In the genomic region with DNA sequence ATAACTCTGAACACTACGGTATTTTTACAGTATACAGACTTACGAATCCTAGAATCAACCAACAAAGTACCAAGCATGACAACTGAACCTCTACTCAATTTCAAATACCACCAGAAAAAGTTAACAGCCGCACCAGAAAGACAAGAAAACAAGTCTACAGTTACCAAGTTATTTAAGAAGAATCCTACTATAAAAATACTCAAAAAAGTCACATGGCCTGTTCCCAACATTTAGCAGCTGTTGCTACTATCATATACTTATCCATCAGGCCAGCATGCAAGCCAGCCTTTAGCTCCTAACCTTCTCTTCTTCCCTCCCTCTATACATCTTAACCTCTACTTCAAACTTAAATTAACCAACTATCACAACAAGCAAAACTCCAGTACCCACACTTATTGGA, we compare ENCODE assay signal across 9 cellular contexts. TPM values are rescaled to one million over a fixed set of nuclear protein-coding genes. Genes with fewer than 3 reads are reported as not detected.
A peak's percentile ranks its signal among the peaks of the same experiment; 100 is the strongest.
DNase-seq lines count a peak whose midpoint lies in the region; ATAC-seq and TF ChIP-seq lines count a peak whose summit lies in the region.
"Had no signal": no experiment of that assay in that cellular context is flagged by ENCODE, and none has a peak within 500 bp of the region (broad histone marks: within the 10 kb centered on the region; RNA-seq: fewer than 3 reads in every experiment).

No MANE protein-coding gene starts in this region.

- no peak overlapping the region for H3K18ac ChIP-seq in trophoblast cell (ENCODE audit: low read length)

- POLR2A ChIA-PET in PC-9 (lab: Charles Lee; ENCODE audit: unreplicated experiment), result interaction anchor here (0.7 kb wide), 1 partner anchor 35 kb away, joined by 5 read pairs; no protein-coding TSS in a partner anchor

- H2BK5ac ChIP-seq in trophoblast cell (ENCODE audit: low read depth, low read length, poor library complexity), result no peak overlapping the region

- peaks cover 69% of the 10 kb centered on the region for H3K79me2 ChIP-seq in PC-9 (ENCODE audit: low read depth)
- peaks cover 26% of the 10 kb centered on the region for H3K79me2 ChIP-seq in trophoblast cell (ENCODE audit: control insufficient read depth, insufficient read depth, low read length, poor library complexity)

- WGBS in trophoblast cell (ENCODE audit: extremely low coverage, insufficient coverage, insufficient read length), result no CpG with 5 or more reads among the region's 3 CpGs

- no peak for TF ChIP-seq CTCF in GM06990 (IDR thresholded peaks at IDR 0.05; ENCODE audit: insufficient read depth, low read length, poor library complexity, severe bottlenecking)
- no peak for TF ChIP-seq CTCF in PC-9 (conservative IDR thresholded peaks at IDR 0.05)
- TF ChIP-seq CTCF in GM20000 (IDR thresholded peaks at IDR 0.05; ENCODE audit: extremely low read depth, missing control alignments), result no peak

- peaks cover 57% of the 10 kb centered on the region for H4K20me1 ChIP-seq in PC-9 (ENCODE audit: insufficient read depth)

- H4K8ac ChIP-seq in trophoblast cell (ENCODE audit: low read depth, low read length), result no peak overlapping the region

- CTCF ChIA-PET in PC-9 (lab: Charles Lee), result no interaction called here

- H3K4me1 ChIP-seq in PC-9 (replicated peaks; ENCODE audit: insufficient read depth) (peaks cover 30% of the 10 kb centered on the region), trophoblast cell (ENCODE audit: control insufficient read depth in 1 of 2, insufficient read depth in 2 of 2, low read length in 2 of 2) (no peaks in the 10 kb centered on the region)

- no peak overlapping the region for H3K14ac ChIP-seq in trophoblast cell (ENCODE audit: low read length)

- H3K79me1 ChIP-seq in trophoblast cell (ENCODE audit: low read length), result peaks cover 19% of the 10 kb centered on the region

- peak overlapping the region; percentile 100 for H3K4me3 ChIP-seq in GM06990 (replicated peaks; ENCODE audit: low read depth, low read length)
- H3K4me3 ChIP-seq in PC-9, result peak overlapping the region; percentile 87
- no peak overlapping the region for H3K4me3 ChIP-seq in trophoblast cell (ENCODE audit: low read depth, low read length)

- H3K36me3 ChIP-seq in GM06990 (ENCODE audit: control insufficient read depth, insufficient read depth, low read length) (peaks cover 7% of the 10 kb centered on the region), PC-9 (ENCODE audit: low read depth) (peaks cover 43% of the 10 kb centered on the region), trophoblast cell (ENCODE audit: control insufficient read depth in 1 of 2, insufficient read depth in 2 of 2, low read length in 2 of 2) (peaks cover 10 to 11% of the 10 kb centered on the region in 2 experiments)

- BruUV-seq in PC-9 (replicated peaks; lab: Mats Ljungman, UMichigan), result no TSS peak

- H3K4me2 ChIP-seq in PC-9 (peak overlapping the region; percentile 97), trophoblast cell (ENCODE audit: low read length) (peak overlapping the region; percentile 62)

- no peak overlapping the region for H4K91ac ChIP-seq in trophoblast cell (ENCODE audit: low read depth, low read length)

- H3K9me2 ChIP-seq in PC-9 (ENCODE audit: insufficient read depth), result no peaks in the 10 kb centered on the region

- no peak for TF ChIP-seq POLR2A in erythroblast (IDR thresholded peaks at IDR 0.05; ENCODE audit: low read length)

- H3K27me3 ChIP-seq in GM06990 (replicated peaks; ENCODE audit: control insufficient read depth, insufficient read depth, low read length) (no peaks in the 10 kb centered on the region), PC-9 (ENCODE audit: insufficient read depth, low read depth) (no peaks in the 10 kb centered on the region), trophoblast cell (ENCODE audit: insufficient read depth, low read length) (no peaks in the 10 kb centered on the region)

- intact Hi-C loops in PC-9 (cut with micrococcal nuclease; ENCODE audit: unreplicated experiment), result loop anchor here (5.0 kb wide), 1 partner anchor 149 kb away; no protein-coding TSS in a partner anchor

- H3K4ac ChIP-seq in trophoblast cell (ENCODE audit: low read depth, low read length), result peak overlapping the region; percentile 78

- no peaks in the 10 kb centered on the region for H3K9me3 ChIP-seq in PC-9 (ENCODE audit: insufficient read depth, low read depth)
- peaks cover 2% of the 10 kb centered on the region for H3K9me3 ChIP-seq in trophoblast cell (ENCODE audit: insufficient read depth, low read depth, low read length)

- H2AFZ ChIP-seq in PC-9 (no peak overlapping the region), trophoblast cell (ENCODE audit: insufficient read depth, low read length, poor library complexity) (no peak overlapping the region)

- no peak overlapping the region for H3K27ac ChIP-seq in PC-9
- H3K27ac ChIP-seq in trophoblast cell (ENCODE audit: low read depth, low read length), result no peak overlapping the region

- no peak overlapping the region for H2AK5ac ChIP-seq in trophoblast cell (ENCODE audit: low read length)

- H3F3A ChIP-seq in PC-9 (ENCODE audit: insufficient read depth, low read depth), result peaks cover 17% of the 10 kb centered on the region; the same call in 1 of the 2 replicates

- H3K9ac ChIP-seq in trophoblast cell (ENCODE audit: low read length), result no peak overlapping the region

- no peak for DNase-seq in GM06990 (ENCODE audit: extremely low read depth, insufficient read length)
- DNase-seq in PC-9, result no peak
- DNase-seq in erythroblast (lab: John Stamatoyannopoulos, UW), result peak; percentile 42 to 44
- no peak for DNase-seq in trophoblast cell
- DNase-seq in GM20000 (ENCODE audit: low spot score), result no peak
- DNase-seq in cerebellar nuclear complex (lab: John Stamatoyannopoulos, UW), result no peak
- no peak for DNase-seq in putamen (ENCODE audit: low spot score)
- DNase-seq: stimulated activated CD4-positive, alpha-beta T cell treated with anti-CD3 and anti-CD28 coated beads, Interleukin-2, amount 100 ng/mL, for 24 hours had no signal

- no peak overlapping the region for H2BK12ac ChIP-seq in trophoblast cell (ENCODE audit: low read length)

- no peak for ATAC-seq in HG02623 (IDR thresholded peaks at IDR 0.05; ENCODE audit: unreplicated experiment)

- H4K12ac ChIP-seq in trophoblast cell (ENCODE audit: low read depth, low read length), result no peak overlapping the region

- no peak overlapping the region for H2BK120ac ChIP-seq in trophoblast cell (ENCODE audit: insufficient read depth, low read length, poor library complexity)

- H3K23ac ChIP-seq in trophoblast cell (ENCODE audit: low read length), result no peak overlapping the region

RNA-seq across cellular contexts. Expression of a gene that starts 1.9 kb away (rescaled TPM):
- 73.7 and 103 TPM in 2 replicates for total RNA-seq in PC-9 (2021)
- 118 and 119 TPM in 2 replicates for polyA plus RNA-seq in trophoblast cell (2013)

RNA-seq across cellular contexts. Expression of a gene that starts 47.1 kb away (rescaled TPM):
- total RNA-seq in PC-9 (2021), result 92.0 and 99.1 TPM in 2 replicates
- 67.9 and 69.8 TPM in 2 replicates for polyA plus RNA-seq in trophoblast cell (2013)

Comparison
In these comparisons a context has a peak if more than half of its experiments do, and no peak if none do; other contexts are left out.
1. DNase-seq: peak in erythroblast (2 of 2); none in GM06990 (single experiment), PC-9 (0 of 2), trophoblast cell (0 of 2), GM20000 (single experiment), cerebellar nuclear complex (0 of 2) and putamen (single experiment).